7 cellular contexts compared by ENCODE assay signal in genomic region chr2:26018184-26018716, GRCh38.
DNase-seq lines count a peak whose midpoint lies in the region; ATAC-seq lines count a peak whose summit lies in the region.

No MANE protein-coding gene starts in this region.

- ATAC-seq in GM21619 (IDR thresholded peaks at IDR 0.05; ENCODE audit: unreplicated experiment) = peak; percentile 61
- ATAC-seq in GM19455 (IDR thresholded peaks at IDR 0.05; ENCODE audit: unreplicated experiment) = no peak

- DNase-seq in NAMALWA (ENCODE audit: low spot score) (peak; percentile 39), glomerular visceral epithelial cell (ENCODE audit: extremely low spot score) (peak; percentile 91), posterior cingulate gyrus (peak in 9 of 10 donors; percentile 44 to 94 (median 68)), foreskin melanocyte (no peak)
- peak; percentile 33 for DNase-seq in activated CD8-positive, alpha-beta memory T cell treated with anti-CD3 and anti-CD28 coated beads, Interleukin-2, amount 50 U/mL, for 4 hours

- intact Hi-C loops in posterior cingulate gyrus (cut with DNase I) = no loop called here
